ENCODE assay signal across 28 cellular contexts in genomic region chr7:78345979-78346378, GRCh38.
DNase-seq lines count a peak whose midpoint lies in the region; ATAC-seq and TF ChIP-seq lines count a peak whose summit lies in the region.
"Had no signal": no experiment of that assay in that cellular context is flagged by ENCODE, and none has a peak within 500 bp of the region (broad histone marks: within the 10 kb centered on the region; RNA-seq: fewer than 3 reads in every experiment).

No MANE protein-coding gene starts in this region.

- H3K27ac ChIP-seq in left lung (peak overlapping the region; percentile 48 to 63), upper lobe of left lung (peak overlapping the region in 2 of 4 donors; percentile 25 to 26), Peyer's patch (no peak overlapping the region)
- H3K27ac ChIP-seq: PC-9, right lobe of liver, spleen had no signal

- no peaks in the 10 kb centered on the region for H3K4me1 ChIP-seq in left lung
- H3K4me1 ChIP-seq in upper lobe of left lung: peaks cover 0 to 17% (median 3%) of the 10 kb centered on the region in 4 donors
- no peaks in the 10 kb centered on the region for H3K4me1 ChIP-seq in Peyer's patch
- H3K4me1 ChIP-seq: BE2C, right lobe of liver, spleen had no signal

- intact Hi-C loops in Right ventricle myocardium superior (cut with DNase I): no loop called here
- intact Hi-C loops in cardiac septum (cut with DNase I): no loop called here
- intact Hi-C loops in left lung (cut with DNase I): no loop called here

- DNase-seq in Right ventricle myocardium superior (no peak), cardiac septum (ENCODE audit: low spot score) (no peak), NCI-H524 treated with DMSO at 0.1 percent for 48 hours (lab: John Stamatoyannopoulos, UW) (peak; percentile 3), left lung (peak; percentile 70 to 76), upper lobe of left lung (peak in 1 of 2 donors; percentile 77), COR-L47 (lab: John Stamatoyannopoulos, UW) (no peak), Peyer's patch (no peak), AG08396 (ENCODE audit: low spot score) (no peak)
- DNase-seq: ACHN; activated CD4-positive, alpha-beta T cell treated with anti-CD3 and anti-CD28 coated beads for 36 hours; activated CD8-positive, alpha-beta memory T cell treated with anti-CD3 and anti-CD28 coated beads, Interleukin-2, amount 50 U/mL, for 48 hours; activated CD8-positive, alpha-beta T cell treated with anti-CD3 and anti-CD28 coated beads for 36 hours; activated naive CD4-positive, alpha-beta T cell treated with anti-CD3 and anti-CD28 coated beads for 36 hours; BE2C; CD8-positive, alpha-beta T cell; EL; KBM-7; kidney glomerular epithelial cell; NCI-H1105 treated with DMSO at 0.1 percent for 48 hours; NCI-H2107; NCI-H510A; PC-9; right lobe of liver; spleen; stimulated activated CD8-positive, alpha-beta memory T cell treated with anti-CD3 and anti-CD28 coated beads, Interleukin-4, amount 100 ng/mL, for 48 hours; stimulated activated naive CD8-positive, alpha-beta T cell treated with anti-CD3 and anti-CD28 coated beads, Interleukin-15, amount 100 ng/mL, for 72 hours had no signal

- TF ChIP-seq CTCF in left lung (IDR thresholded peaks at IDR 0.05): no peak
- TF ChIP-seq CTCF in upper lobe of left lung (IDR thresholded peaks at IDR 0.05): no peak
- no peak for TF ChIP-seq CTCF in Peyer's patch (IDR thresholded peaks at IDR 0.05)

- 65% methylated on average over 3 of the region's 3 CpGs for WGBS in upper lobe of left lung, 2 donors

- TF ChIP-seq EP300 in upper lobe of left lung (IDR thresholded peaks at IDR 0.05): no peak

- H3K9me3 ChIP-seq in left lung (no peaks in the 10 kb centered on the region), upper lobe of left lung (no peaks in the 10 kb centered on the region), Peyer's patch (no peaks in the 10 kb centered on the region)
- H3K9me3 ChIP-seq: BE2C, right lobe of liver, spleen had no signal

- H3K4me3 ChIP-seq in left lung: no peak overlapping the region
- H3K4me3 ChIP-seq in upper lobe of left lung: no peak overlapping the region
- no peak overlapping the region for H3K4me3 ChIP-seq in Peyer's patch
- H3K4me3 ChIP-seq: GM12878, PC-9, right lobe of liver, spleen had no signal

- no peaks in the 10 kb centered on the region for H3K27me3 ChIP-seq in left lung
- H3K27me3 ChIP-seq in upper lobe of left lung: no peaks in the 10 kb centered on the region
- no peaks in the 10 kb centered on the region for H3K27me3 ChIP-seq in Peyer's patch
- H3K27me3 ChIP-seq: right lobe of liver, spleen had no signal

- TF ChIP-seq POLR2A in upper lobe of left lung (IDR thresholded peaks at IDR 0.05) (no peak), Peyer's patch (IDR thresholded peaks at IDR 0.05) (no peak)

- H3K36me3 ChIP-seq in left lung (no peaks in the 10 kb centered on the region), upper lobe of left lung (no peaks in the 10 kb centered on the region), Peyer's patch (no peaks in the 10 kb centered on the region)
- H3K36me3 ChIP-seq: BE2C, right lobe of liver, spleen had no signal

- ATAC-seq in Right ventricle myocardium superior (ENCODE audit: poor library complexity): peak; percentile 43
- peak; percentile 88 for ATAC-seq in left lung
- peak; percentile 52 to 89 for ATAC-seq in upper lobe of left lung (ENCODE audit: low FRiP score in 2 of 2)
- ATAC-seq: activated CD4-positive, alpha-beta T cell treated with anti-CD3 and anti-CD28 coated beads for 36 hours; activated CD8-positive, alpha-beta T cell treated with anti-CD3 and anti-CD28 coated beads for 36 hours; CD8-positive, alpha-beta T cell; GM12878; right lobe of liver; Right ventricle myocardium inferior; stimulated activated naive CD8-positive, alpha-beta T cell treated with anti-CD3 and anti-CD28 coated beads, Interleukin-15, amount 100 ng/mL, for 72 hours had no signal

Comparison
In these comparisons a context has a peak if more than half of its experiments do, and no peak if none do; other contexts are left out.
1. DNase-seq: peak in NCI-H524 treated with DMSO at 0.1 percent for 48 hours (single experiment) and left lung (2 of 2); none in Right ventricle myocardium superior (single experiment), cardiac septum (single experiment), COR-L47 (single experiment), Peyer's patch (0 of 3) and AG08396 (single experiment).
2. H3K27ac ChIP-seq: peak in left lung (2 of 2); none in Peyer's patch (0 of 4).
3. Peak in every context shown above with its lines, with median percentiles within 50 percentile points of each other: ATAC-seq.